21 cellular contexts compared by ENCODE assay signal in genomic region chr4:148067307-148067916, GRCh38.
DNase-seq lines count a peak whose midpoint lies in the region; ATAC-seq and TF ChIP-seq lines count a peak whose summit lies in the region.
"Had no signal": no experiment of that assay in that cellular context is flagged by ENCODE, and none has a peak within 500 bp of the region (broad histone marks: within the 10 kb centered on the region; RNA-seq: fewer than 3 reads in every experiment).

No MANE protein-coding gene starts in this region.

- H3K9ac ChIP-seq in endodermal cell (ENCODE audit: extremely low read depth, low read length, poor library complexity, severe bottlenecking): no peak overlapping the region
- H3K9ac ChIP-seq: BLaER1 had no signal

- DNase-seq in activated CD8-positive, alpha-beta memory T cell treated with anti-CD3 and anti-CD28 coated beads for 24 hours: peak; percentile 46
- DNase-seq in activated CD8-positive, alpha-beta memory T cell treated with anti-CD3 and anti-CD28 coated beads, Interleukin-2, amount 10 ng/mL, durations not matched to agents 7 days and 5 days: no peak
- peak; percentile 38 for DNase-seq in dermis blood vessel endothelial cell
- DNase-seq in right lobe of liver: no peak
- DNase-seq in testis: peak; percentile 64
- no peak for DNase-seq in endodermal cell
- no peak for DNase-seq in activated CD4-positive, CD25-positive, alpha-beta regulatory T cell (lab: John Stamatoyannopoulos, UW)
- DNase-seq: activated CD4-positive, alpha-beta T cell treated with anti-CD3 and anti-CD28 coated beads, Interleukin-2, amount 10 ng/mL, durations not matched to agents 24 days and 14 days; activated CD8-positive, alpha-beta memory T cell treated with anti-CD3 and anti-CD28 coated beads, Interleukin-2, amount 50 U/mL, for 48 hours; activated effector memory CD4-positive, alpha-beta T cell treated with Interleukin-2 at 50 U/mL for 16 hours; caudate nucleus; foreskin melanocyte; Karpas-422; kidney; NCI-H446 treated with DMSO at 0.1 percent for 48 hours; T-cell had no signal

- peaks cover 3% of the 10 kb centered on the region for H3K36me3 Mint-ChIP-seq in activated CD8-positive, alpha-beta memory T cell treated with anti-CD3 and anti-CD28 coated beads, Interleukin-2, amount 10 ng/mL, durations not matched to agents 7 days and 5 days
- peaks cover 5% of the 10 kb centered on the region for H3K36me3 Mint-ChIP-seq in endodermal cell (ENCODE audit: low read depth)

- H3K9me3 ChIP-seq in right lobe of liver: no peaks in the 10 kb centered on the region
- no peaks in the 10 kb centered on the region for H3K9me3 ChIP-seq in testis
- no peaks in the 10 kb centered on the region for H3K9me3 ChIP-seq in endodermal cell (ENCODE audit: control insufficient read depth, low read length)
- H3K9me3 ChIP-seq: A549, BLaER1, thoracic aorta had no signal

- no peak overlapping the region for H3K27ac ChIP-seq in right lobe of liver
- H3K27ac ChIP-seq in testis: no peak overlapping the region
- no peak overlapping the region for H3K27ac ChIP-seq in endodermal cell (ENCODE audit: low read depth, low read length)
- H3K27ac ChIP-seq: A549, BLaER1, RWPE1, thoracic aorta had no signal

- TF ChIP-seq CTCF in right lobe of liver (IDR thresholded peaks at IDR 0.05) (peak in 2 of 4 donors; percentile 17), testis (IDR thresholded peaks at IDR 0.05) (no peak), endodermal cell (conservative IDR thresholded peaks at IDR 0.05) (no peak)

- H3K4me1 ChIP-seq in right lobe of liver (peaks cover 0 to 7% (median 0%) of the 10 kb centered on the region in 4 donors), testis (peaks cover 19% of the 10 kb centered on the region), endodermal cell (ENCODE audit: control insufficient read depth, insufficient read depth, low read length) (peaks cover 10% of the 10 kb centered on the region)
- H3K4me1 ChIP-seq: A549 had no signal

- H3K4me3 Mint-ChIP-seq in activated CD8-positive, alpha-beta memory T cell treated with anti-CD3 and anti-CD28 coated beads, Interleukin-2, amount 10 ng/mL, durations not matched to agents 7 days and 5 days: no peak overlapping the region
- H3K4me3 Mint-ChIP-seq in endodermal cell: no peak overlapping the region
- H3K4me3 Mint-ChIP-seq: activated CD4-positive, alpha-beta T cell treated with anti-CD3 and anti-CD28 coated beads, Interleukin-2, amount 10 ng/mL, durations not matched to agents 24 days and 14 days; T-cell had no signal

- H3K36me3 ChIP-seq in right lobe of liver (peaks cover 0 to 6% (median 0%) of the 10 kb centered on the region in 4 donors), testis (ENCODE audit: low read depth, missing control alignments) (no peaks in the 10 kb centered on the region), endodermal cell (ENCODE audit: control insufficient read depth, insufficient read depth, low read length) (peaks cover 7% of the 10 kb centered on the region)

- H3K27me3 ChIP-seq in right lobe of liver (no peaks in the 10 kb centered on the region), testis (no peaks in the 10 kb centered on the region), endodermal cell (ENCODE audit: control insufficient read depth, insufficient read depth, low read length, poor library complexity, severe bottlenecking) (no peaks in the 10 kb centered on the region)
- H3K27me3 ChIP-seq: BLaER1 had no signal

- intact Hi-C loops in right lobe of liver (cut with DNase I): no loop called here
- intact Hi-C loops in testis (cut with DNase I; ENCODE audit: low total_unique reads): no loop called here

- CTCF ChIA-PET in activated CD8-positive, alpha-beta memory T cell treated with anti-CD3 and anti-CD28 coated beads, Interleukin-2, amount 10 ng/mL, durations not matched to agents 7 days and 5 days (lab: Charles Lee): interaction anchor here (0.9 kb wide), 1 partner anchor 13 kb away, joined by 3 read pairs; no protein-coding TSS in a partner anchor

- H3K27ac Mint-ChIP-seq in activated CD8-positive, alpha-beta memory T cell treated with anti-CD3 and anti-CD28 coated beads, Interleukin-2, amount 10 ng/mL, durations not matched to agents 7 days and 5 days: no peak overlapping the region
- no peak overlapping the region for H3K27ac Mint-ChIP-seq in endodermal cell
- H3K27ac Mint-ChIP-seq: activated CD4-positive, alpha-beta T cell treated with anti-CD3 and anti-CD28 coated beads, Interleukin-2, amount 10 ng/mL, durations not matched to agents 24 days and 14 days; T-cell had no signal

- no peaks in the 10 kb centered on the region for H3K4me1 Mint-ChIP-seq in activated CD8-positive, alpha-beta memory T cell treated with anti-CD3 and anti-CD28 coated beads, Interleukin-2, amount 10 ng/mL, durations not matched to agents 7 days and 5 days
- peaks cover 32% of the 10 kb centered on the region for H3K4me1 Mint-ChIP-seq in endodermal cell
- H3K4me1 Mint-ChIP-seq: activated CD4-positive, alpha-beta T cell treated with anti-CD3 and anti-CD28 coated beads, Interleukin-2, amount 10 ng/mL, durations not matched to agents 24 days and 14 days had no signal

- TF ChIP-seq POLR2A in right lobe of liver (IDR thresholded peaks at IDR 0.05) (no peak), testis (IDR thresholded peaks at IDR 0.05) (no peak)

- H3K27me3 Mint-ChIP-seq in activated CD8-positive, alpha-beta memory T cell treated with anti-CD3 and anti-CD28 coated beads, Interleukin-2, amount 10 ng/mL, durations not matched to agents 7 days and 5 days: no peaks in the 10 kb centered on the region
- no peaks in the 10 kb centered on the region for H3K27me3 Mint-ChIP-seq in endodermal cell (ENCODE audit: insufficient read depth)
- H3K27me3 Mint-ChIP-seq: activated CD4-positive, alpha-beta T cell treated with anti-CD3 and anti-CD28 coated beads, Interleukin-2, amount 10 ng/mL, durations not matched to agents 24 days and 14 days; T-cell had no signal

- H3K4me3 ChIP-seq in right lobe of liver (no peak overlapping the region), testis (no peak overlapping the region), endodermal cell (ENCODE audit: low read length) (no peak overlapping the region)
- H3K4me3 ChIP-seq: A549, BLaER1, thoracic aorta had no signal

- H3K9me3 Mint-ChIP-seq in activated CD8-positive, alpha-beta memory T cell treated with anti-CD3 and anti-CD28 coated beads, Interleukin-2, amount 10 ng/mL, durations not matched to agents 7 days and 5 days (ENCODE audit: low read depth): no peaks in the 10 kb centered on the region
- no peaks in the 10 kb centered on the region for H3K9me3 Mint-ChIP-seq in endodermal cell
- H3K9me3 Mint-ChIP-seq: activated CD4-positive, alpha-beta T cell treated with anti-CD3 and anti-CD28 coated beads, Interleukin-2, amount 10 ng/mL, durations not matched to agents 24 days and 14 days; T-cell had no signal

- no peak for ATAC-seq in activated CD8-positive, alpha-beta memory T cell treated with anti-CD3 and anti-CD28 coated beads, Interleukin-2, amount 10 ng/mL, durations not matched to agents 7 days and 5 days
- ATAC-seq in right lobe of liver (peak; percentile 46 to 65 (median 52)), GM18858 (IDR thresholded peaks at IDR 0.05; ENCODE audit: unreplicated experiment) (no peak)
- ATAC-seq: A549, T-cell had no signal

- 75% methylated on average over 1 of the region's 6 CpGs for WGBS in right lobe of liver (ENCODE audit: insufficient coverage, low coverage, low lambda C conversion rate, missing lambda C conversion rate)
- WGBS in testis, 2 donors: 71 to 73% methylated on average over 5 to 6 of the region's 6 CpGs
- 93 to 96% methylated on average over 5 to 6 of the region's 6 CpGs for WGBS in endodermal cell (ENCODE audit: insufficient coverage in 1 of 2, insufficient read length in 1 of 2), 2 experiments

Comparison
In these comparisons a context has a peak if more than half of its experiments do, and no peak if none do; other contexts are left out.
1. DNase-seq: peak in activated CD8-positive, alpha-beta memory T cell treated with anti-CD3 and anti-CD28 coated beads for 24 hours (single experiment), dermis blood vessel endothelial cell (single experiment) and testis (single experiment); none in activated CD8-positive, alpha-beta memory T cell treated with anti-CD3 and anti-CD28 coated beads, Interleukin-2, amount 10 ng/mL, durations not matched to agents 7 days and 5 days (single experiment), right lobe of liver (0 of 3), endodermal cell (single experiment) and activated CD4-positive, CD25-positive, alpha-beta regulatory T cell (0 of 4).
2. ATAC-seq: peak in right lobe of liver (4 of 4); none in activated CD8-positive, alpha-beta memory T cell treated with anti-CD3 and anti-CD28 coated beads, Interleukin-2, amount 10 ng/mL, durations not matched to agents 7 days and 5 days (single experiment) and GM18858 (single experiment).